ENCODE assay signal across 8 cellular contexts in the genomic region with DNA sequence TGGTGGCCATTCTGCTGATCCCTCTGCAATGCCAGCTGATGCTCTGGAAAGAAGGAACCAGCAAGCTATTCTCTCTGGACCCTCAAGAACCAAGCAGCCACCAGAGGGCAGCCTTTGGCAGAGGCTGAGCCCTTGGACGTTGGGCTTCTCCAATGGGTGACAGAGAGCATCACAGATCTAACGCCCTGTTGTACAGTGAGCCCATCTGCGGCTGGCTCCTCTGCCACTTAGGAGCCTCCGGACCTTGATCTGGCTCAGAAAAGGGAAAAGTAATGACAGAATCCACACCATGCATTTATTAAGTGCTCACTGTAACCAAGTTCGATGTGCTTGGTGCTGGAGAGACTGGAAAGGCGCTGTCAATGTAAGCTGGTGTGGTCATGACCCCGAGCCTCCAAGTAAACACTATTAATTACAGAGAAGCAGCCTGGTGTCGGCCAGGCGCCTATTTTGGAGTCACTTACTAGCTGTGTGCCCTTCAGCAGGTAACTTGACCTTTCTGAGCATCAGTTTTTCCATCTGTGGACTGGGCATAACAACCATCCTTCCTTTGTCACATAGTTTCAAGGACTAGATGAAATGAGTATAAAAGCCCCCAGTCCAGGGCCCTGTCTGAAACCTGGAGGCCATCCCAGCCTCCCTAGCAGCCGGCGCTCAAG. TPM values are rescaled to one million over a fixed set of nuclear protein-coding genes. Genes with fewer than 3 reads are reported as not detected.
DNase-seq lines count a peak whose midpoint lies in the region; ATAC-seq and TF ChIP-seq lines count a peak whose summit lies in the region.

No MANE protein-coding gene starts in this region.

- H3K27ac ChIP-seq in psoas muscle (no peak overlapping the region), uterus (peak overlapping the region; percentile 26 to 31)

- TF ChIP-seq POLR2A in uterus (IDR thresholded peaks at IDR 0.05), result no peak

- peaks cover 0 to 2% (median 0%) of the 10 kb centered on the region in 3 donors for H3K27me3 ChIP-seq in psoas muscle (ENCODE audit: insufficient read depth in 3 of 3, low read length in 2 of 3)
- no peaks in the 10 kb centered on the region for H3K27me3 ChIP-seq in uterus

- DNase-seq in GM12864 (ENCODE audit: low read depth) (peak; percentile 39), NCI-H1694 (lab: John Stamatoyannopoulos, UW) (peak; percentile 93), T follicular helper cell (ENCODE audit: low read depth) (peak; percentile 77), cardiac septum (ENCODE audit: low spot score) (peak; percentile 94), psoas muscle (peak; percentile 86 to 91), uterus (peak; percentile 89 to 91)
- peak; percentile 68 for DNase-seq in activated naive CD8-positive, alpha-beta T cell treated with anti-CD3 and anti-CD28 coated beads, Interleukin-2, amount 50 U/mL, for 16 hours (ENCODE audit: low read depth, low spot score)

- intact Hi-C loops in cardiac septum (cut with DNase I) (loop anchor here (1.0 kb wide), 2 partner anchors 79 to 113 kb away; no protein-coding TSS in a partner anchor), psoas muscle (cut with DNase I) (loop anchor here in 1 of 2 donors (1.0 kb wide), 1 partner anchor 113 kb away; no protein-coding TSS in a partner anchor), uterus (cut with DNase I; ENCODE audit: low total_unique reads) (loop anchor here (5.0 kb wide), 1 partner anchor 112 kb away; no protein-coding TSS in a partner anchor)

- WGBS in psoas muscle, 3 donors, result 52 to 63% (median 53%) methylated on average over 11 of the region's 11 CpGs

- H3K9me3 ChIP-seq in psoas muscle, result no peaks in the 10 kb centered on the region
- no peaks in the 10 kb centered on the region for H3K9me3 ChIP-seq in uterus

- TF ChIP-seq CTCF in GM12864 (IDR thresholded peaks at IDR 0.05; ENCODE audit: low read depth, low read length, missing control alignments) (peak; percentile 90), psoas muscle (IDR thresholded peaks at IDR 0.05) (peak; percentile 84), uterus (IDR thresholded peaks at IDR 0.05) (peak; percentile 86 to 93 (median 92))

- H3K36me3 ChIP-seq in psoas muscle (ENCODE audit: insufficient read depth in 1 of 2, low read depth in 1 of 2), result peaks cover 0 to 13% of the 10 kb centered on the region in 2 donors
- no peaks in the 10 kb centered on the region for H3K36me3 ChIP-seq in uterus

- ATAC-seq in psoas muscle, result peak; percentile 82 to 93 (median 87)
- no peak for ATAC-seq in HG02840 (IDR thresholded peaks at IDR 0.05; ENCODE audit: low FRiP score, unreplicated experiment)

- H3K4me1 ChIP-seq in psoas muscle (peaks cover under 1% of the 10 kb centered on the region), uterus (no peaks in the 10 kb centered on the region)

- H3K4me3 ChIP-seq in GM12864 (ENCODE audit: low read depth, low read length), result no peak overlapping the region
- H3K4me3 ChIP-seq in psoas muscle, result no peak overlapping the region
- H3K4me3 ChIP-seq in uterus, result no peak overlapping the region

RNA-seq across cellular contexts. Expression of a gene that starts 34.9 kb away (rescaled TPM):
- total RNA-seq in cardiac septum (55.8 TPM), psoas muscle (10 to 100 TPM; 12.3 to 24.9 (median 19.0) TPM), uterus (100 to 1,000 TPM in 1 of 4 donors, 10 to 100 TPM in 3; 45.6 to 175 (median 59.1) TPM)
- polyA plus RNA-seq in psoas muscle, result 10 to 100 TPM; 12.2 to 14.6 (median 13.2) TPM

Comparison
In these comparisons a context has a peak if more than half of its experiments do, and no peak if none do; other contexts are left out.
1. DNase-seq: peak in every context shown above with its lines; median percentile 94 in cardiac septum; 93 in NCI-H1694; 90 in uterus; 88 in psoas muscle; 77 in T follicular helper cell; 68 in activated naive CD8-positive, alpha-beta T cell treated with anti-CD3 and anti-CD28 coated beads, Interleukin-2, amount 50 U/mL, for 16 hours; 39 in GM12864.